1 cellular context compared by ENCODE assay signal in genomic region chr13:96053003-96053703, GRCh38.
A peak's percentile ranks its signal among the peaks of the same experiment; 100 is the strongest.
TF ChIP-seq lines count a peak whose summit lies in the region.

Gene UGGT2, minus strand, starts transcription at chr13:96053401. Its CDS starts 89 bp downstream, at chr13:96053312.

TF ChIP-seq in GM12878, 131 proteins besides CTCF, POLR2A, EP300 and RAD21 (continued from another document and continues in another):
- TF ChIP-seq PKNOX1 (IDR thresholded peaks at IDR 0.05) (no peak), SRF (IDR thresholded peaks at IDR 0.05; ENCODE audit: low read depth in 2 of 2, low read length in 2 of 2) (no peak), GABPA (IDR thresholded peaks at IDR 0.05; ENCODE audit: low read depth) (peak; percentile 80), ZNF592 (IDR thresholded peaks at IDR 0.05) (no peak), HDAC2 (IDR thresholded peaks at IDR 0.05) (no peak), ZNF207 (IDR thresholded peaks at IDR 0.05; ENCODE audit: borderline replicate concordance) (no peak), TCF12 (IDR thresholded peaks at IDR 0.05; ENCODE audit: low read depth, low read length) (0 out of 2 replicates have a peak, but pooled peaks have one; percentile 34), HDGF (IDR thresholded peaks at IDR 0.05) (peak; percentile 26; the same call in 1 of the 2 replicates), CEBPB (IDR thresholded peaks at IDR 0.05; ENCODE audit: borderline replicate concordance in 1 of 2, low read depth in 2 of 2, low read length in 2 of 2) (no peak), ATF3 (IDR thresholded peaks at IDR 0.05; ENCODE audit: borderline replicate concordance, extremely low read depth, low read depth, low read length) (no peak), MXI1 (IDR thresholded peaks at IDR 0.05; ENCODE audit: low read depth, low read length) (peak; percentile 64; the same call in 1 of the 2 replicates), MAX (IDR thresholded peaks at IDR 0.05; ENCODE audit: low read depth, low read length) (peak; percentile 67), ASH2L (IDR thresholded peaks at IDR 0.05; ENCODE audit: borderline replicate concordance, low read depth) (no peak), MYC (IDR thresholded peaks at IDR 0.05; ENCODE audit: insufficient read depth, insufficient read length, insufficient replicate concordance, low read length, severe bottlenecking) (no peak), ZZZ3 (IDR thresholded peaks at IDR 0.05; ENCODE audit: control insufficient read depth, insufficient read length, low read depth) (no peak), CREM (IDR thresholded peaks at IDR 0.05; ENCODE audit: low read depth) (no peak), CBFB (IDR thresholded peaks at IDR 0.05; ENCODE audit: low read depth) (peak; percentile 56; the same call in 1 of the 2 replicates), WRNIP1 (IDR thresholded peaks at IDR 0.05; ENCODE audit: borderline replicate concordance, low read depth, low read length) (no peak), SMARCA5 (IDR thresholded peaks at IDR 0.05) (peak; percentile 70; the same call in 1 of the 2 replicates), RELA (IDR thresholded peaks at IDR 0.05; ENCODE audit: borderline replicate concordance, partially characterized antibody) (no peak), NFIC (IDR thresholded peaks at IDR 0.05; ENCODE audit: low read depth, low read length) (no peak), LARP7 (IDR thresholded peaks at IDR 0.05) (no peak; the same call in none of the 2 replicates), ZNF384 (IDR thresholded peaks at IDR 0.05; ENCODE audit: borderline replicate concordance, low read depth, low read length) (no peak), SUZ12 (IDR thresholded peaks at IDR 0.05; ENCODE audit: unreplicated experiment) (no peak), FOS (IDR thresholded peaks at IDR 0.05; ENCODE audit: borderline replicate concordance, extremely low read depth, insufficient read length) (no peak), NBN (IDR thresholded peaks at IDR 0.05) (no peak; the same call in 1 of the 2 replicates), CREB1 (IDR thresholded peaks at IDR 0.05; ENCODE audit: low read depth) (no peak; the same call in 1 of the 2 replicates), MTA3 (IDR thresholded peaks at IDR 0.05; ENCODE audit: borderline replicate concordance, low read length) (no peak), TCF3 (IDR thresholded peaks at IDR 0.05; ENCODE audit: borderline replicate concordance, insufficient read depth, low read depth, low read length) (peak; percentile 52; the same call in 1 of the 2 replicates), FOXK2 (IDR thresholded peaks at IDR 0.05) (no peak), RB1 (IDR thresholded peaks at IDR 0.05; ENCODE audit: borderline replicate concordance) (peak; percentile 71; the same call in 1 of the 2 replicates), IRF4 (IDR thresholded peaks at IDR 0.05; ENCODE audit: low read depth, low read length) (0 out of 2 replicates have a peak, but pooled peaks have one; percentile 27), ZNF217 (IDR thresholded peaks at IDR 0.05) (0 out of 2 replicates have a peak, but pooled peaks have one; percentile 3), PRDM15 (CRISPR knock-in tag; IDR thresholded peaks at IDR 0.05) (no peak), ZNF274 (IDR thresholded peaks at IDR 0.05; ENCODE audit: insufficient read depth, insufficient read length) (no peak), KAT2A (conservative IDR thresholded peaks at IDR 0.05; ENCODE audit: control insufficient read depth, low read depth, low read length) (no peak), SREBF2 (IDR thresholded peaks at IDR 0.05; ENCODE audit: low read length) (no peak), CHD2 (IDR thresholded peaks at IDR 0.05; ENCODE audit: borderline replicate concordance, low read depth, low read length) (no peak), PML (IDR thresholded peaks at IDR 0.05; ENCODE audit: low read length) (peak; percentile 50; the same call in 1 of the 2 replicates), NRF1 (conservative IDR thresholded peaks at IDR 0.05; ENCODE audit: low read depth, low read length) (peak; percentile 88), DPF2 (IDR thresholded peaks at IDR 0.05) (peak; percentile 91), HSF1 (IDR thresholded peaks at IDR 0.05; ENCODE audit: low read depth, low read length) (no peak), SIN3A (IDR thresholded peaks at IDR 0.05; ENCODE audit: low read depth, low read length) (no peak)
- TF ChIP-seq, protein P1, sequence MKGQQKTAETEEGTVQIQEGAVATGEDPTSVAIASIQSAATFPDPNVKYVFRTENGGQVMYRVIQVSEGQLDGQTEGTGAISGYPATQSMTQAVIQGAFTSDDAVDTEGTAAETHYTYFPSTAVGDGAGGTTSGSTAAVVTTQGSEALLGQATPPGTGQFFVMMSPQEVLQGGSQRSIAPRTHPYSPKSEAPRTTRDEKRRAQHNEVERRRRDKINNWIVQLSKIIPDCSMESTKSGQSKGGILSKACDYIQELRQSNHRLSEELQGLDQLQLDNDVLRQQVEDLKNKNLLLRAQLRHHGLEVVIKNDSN (IDR thresholded peaks at IDR 0.05; ENCODE audit: borderline replicate concordance, extremely low read length, insufficient read depth, low read depth, low read length): no peak
- TF ChIP-seq, protein P2, sequence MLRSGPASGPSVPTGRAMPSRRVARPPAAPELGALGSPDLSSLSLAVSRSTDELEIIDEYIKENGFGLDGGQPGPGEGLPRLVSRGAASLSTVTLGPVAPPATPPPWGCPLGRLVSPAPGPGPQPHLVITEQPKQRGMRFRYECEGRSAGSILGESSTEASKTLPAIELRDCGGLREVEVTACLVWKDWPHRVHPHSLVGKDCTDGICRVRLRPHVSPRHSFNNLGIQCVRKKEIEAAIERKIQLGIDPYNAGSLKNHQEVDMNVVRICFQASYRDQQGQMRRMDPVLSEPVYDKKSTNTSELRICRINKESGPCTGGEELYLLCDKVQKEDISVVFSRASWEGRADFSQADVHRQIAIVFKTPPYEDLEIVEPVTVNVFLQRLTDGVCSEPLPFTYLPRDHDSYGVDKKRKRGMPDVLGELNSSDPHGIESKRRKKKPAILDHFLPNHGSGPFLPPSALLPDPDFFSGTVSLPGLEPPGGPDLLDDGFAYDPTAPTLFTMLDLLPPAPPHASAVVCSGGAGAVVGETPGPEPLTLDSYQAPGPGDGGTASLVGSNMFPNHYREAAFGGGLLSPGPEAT (IDR thresholded peaks at IDR 0.05; ENCODE audit: low read depth): no peak; the same call in 1 of the 2 replicates
- TF ChIP-seq, protein P3, sequence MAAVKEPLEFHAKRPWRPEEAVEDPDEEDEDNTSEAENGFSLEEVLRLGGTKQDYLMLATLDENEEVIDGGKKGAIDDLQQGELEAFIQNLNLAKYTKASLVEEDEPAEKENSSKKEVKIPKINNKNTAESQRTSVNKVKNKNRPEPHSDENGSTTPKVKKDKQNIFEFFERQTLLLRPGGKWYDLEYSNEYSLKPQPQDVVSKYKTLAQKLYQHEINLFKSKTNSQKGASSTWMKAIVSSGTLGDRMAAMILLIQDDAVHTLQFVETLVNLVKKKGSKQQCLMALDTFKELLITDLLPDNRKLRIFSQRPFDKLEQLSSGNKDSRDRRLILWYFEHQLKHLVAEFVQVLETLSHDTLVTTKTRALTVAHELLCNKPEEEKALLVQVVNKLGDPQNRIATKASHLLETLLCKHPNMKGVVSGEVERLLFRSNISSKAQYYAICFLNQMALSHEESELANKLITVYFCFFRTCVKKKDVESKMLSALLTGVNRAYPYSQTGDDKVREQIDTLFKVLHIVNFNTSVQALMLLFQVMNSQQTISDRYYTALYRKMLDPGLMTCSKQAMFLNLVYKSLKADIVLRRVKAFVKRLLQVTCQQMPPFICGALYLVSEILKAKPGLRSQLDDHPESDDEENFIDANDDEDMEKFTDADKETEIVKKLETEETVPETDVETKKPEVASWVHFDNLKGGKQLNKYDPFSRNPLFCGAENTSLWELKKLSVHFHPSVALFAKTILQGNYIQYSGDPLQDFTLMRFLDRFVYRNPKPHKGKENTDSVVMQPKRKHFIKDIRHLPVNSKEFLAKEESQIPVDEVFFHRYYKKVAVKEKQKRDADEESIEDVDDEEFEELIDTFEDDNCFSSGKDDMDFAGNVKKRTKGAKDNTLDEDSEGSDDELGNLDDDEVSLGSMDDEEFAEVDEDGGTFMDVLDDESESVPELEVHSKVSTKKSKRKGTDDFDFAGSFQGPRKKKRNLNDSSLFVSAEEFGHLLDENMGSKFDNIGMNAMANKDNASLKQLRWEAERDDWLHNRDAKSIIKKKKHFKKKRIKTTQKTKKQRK (IDR thresholded peaks at IDR 0.05; ENCODE audit: low read depth, low read length): no peak
- TF ChIP-seq, protein P4, sequence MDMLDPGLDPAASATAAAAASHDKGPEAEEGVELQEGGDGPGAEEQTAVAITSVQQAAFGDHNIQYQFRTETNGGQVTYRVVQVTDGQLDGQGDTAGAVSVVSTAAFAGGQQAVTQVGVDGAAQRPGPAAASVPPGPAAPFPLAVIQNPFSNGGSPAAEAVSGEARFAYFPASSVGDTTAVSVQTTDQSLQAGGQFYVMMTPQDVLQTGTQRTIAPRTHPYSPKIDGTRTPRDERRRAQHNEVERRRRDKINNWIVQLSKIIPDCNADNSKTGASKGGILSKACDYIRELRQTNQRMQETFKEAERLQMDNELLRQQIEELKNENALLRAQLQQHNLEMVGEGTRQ (IDR thresholded peaks at IDR 0.05; ENCODE audit: borderline replicate concordance, low read depth, low read length): no peak
